1 cellular context compared by ENCODE assay signal in the genomic region with DNA sequence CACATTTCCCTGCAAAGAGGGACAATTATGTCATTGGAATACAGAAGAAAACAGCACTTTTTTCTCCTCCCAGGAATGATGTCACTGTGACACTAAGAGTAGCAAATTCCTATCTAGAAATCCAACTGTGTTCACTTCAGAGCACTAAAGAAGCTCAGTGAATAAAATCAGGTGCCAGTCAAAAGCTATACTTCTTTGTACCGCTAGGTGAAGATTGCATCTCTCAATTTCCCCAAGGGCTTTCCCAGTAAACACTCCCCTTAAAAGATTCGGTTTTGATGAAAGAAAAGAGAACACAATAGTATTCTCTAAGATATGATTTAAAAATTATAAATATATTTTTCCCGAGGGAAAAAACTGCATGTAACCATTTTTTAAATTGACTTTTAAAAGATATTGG.
TF ChIP-seq lines count a peak whose summit lies in the region.

No MANE protein-coding gene starts in this region.

TF ChIP-seq in neural cell, 6 proteins besides CTCF, POLR2A, EP300 and RAD21 (continued from another document):
- TF ChIP-seq, protein P1, sequence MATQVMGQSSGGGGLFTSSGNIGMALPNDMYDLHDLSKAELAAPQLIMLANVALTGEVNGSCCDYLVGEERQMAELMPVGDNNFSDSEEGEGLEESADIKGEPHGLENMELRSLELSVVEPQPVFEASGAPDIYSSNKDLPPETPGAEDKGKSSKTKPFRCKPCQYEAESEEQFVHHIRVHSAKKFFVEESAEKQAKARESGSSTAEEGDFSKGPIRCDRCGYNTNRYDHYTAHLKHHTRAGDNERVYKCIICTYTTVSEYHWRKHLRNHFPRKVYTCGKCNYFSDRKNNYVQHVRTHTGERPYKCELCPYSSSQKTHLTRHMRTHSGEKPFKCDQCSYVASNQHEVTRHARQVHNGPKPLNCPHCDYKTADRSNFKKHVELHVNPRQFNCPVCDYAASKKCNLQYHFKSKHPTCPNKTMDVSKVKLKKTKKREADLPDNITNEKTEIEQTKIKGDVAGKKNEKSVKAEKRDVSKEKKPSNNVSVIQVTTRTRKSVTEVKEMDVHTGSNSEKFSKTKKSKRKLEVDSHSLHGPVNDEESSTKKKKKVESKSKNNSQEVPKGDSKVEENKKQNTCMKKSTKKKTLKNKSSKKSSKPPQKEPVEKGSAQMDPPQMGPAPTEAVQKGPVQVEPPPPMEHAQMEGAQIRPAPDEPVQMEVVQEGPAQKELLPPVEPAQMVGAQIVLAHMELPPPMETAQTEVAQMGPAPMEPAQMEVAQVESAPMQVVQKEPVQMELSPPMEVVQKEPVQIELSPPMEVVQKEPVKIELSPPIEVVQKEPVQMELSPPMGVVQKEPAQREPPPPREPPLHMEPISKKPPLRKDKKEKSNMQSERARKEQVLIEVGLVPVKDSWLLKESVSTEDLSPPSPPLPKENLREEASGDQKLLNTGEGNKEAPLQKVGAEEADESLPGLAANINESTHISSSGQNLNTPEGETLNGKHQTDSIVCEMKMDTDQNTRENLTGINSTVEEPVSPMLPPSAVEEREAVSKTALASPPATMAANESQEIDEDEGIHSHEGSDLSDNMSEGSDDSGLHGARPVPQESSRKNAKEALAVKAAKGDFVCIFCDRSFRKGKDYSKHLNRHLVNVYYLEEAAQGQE (IDR thresholded peaks at IDR 0.05; ENCODE audit: borderline replicate concordance): no peak
- TF ChIP-seq SMC3 (conservative IDR thresholded peaks at IDR 0.05; ENCODE audit: poor library complexity): no peak
- TF ChIP-seq EZH2 (IDR thresholded peaks at IDR 0.05; ENCODE audit: borderline replicate concordance, insufficient read depth, low read length, poor library complexity, severe bottlenecking): no peak
- TF ChIP-seq MXI1 (conservative IDR thresholded peaks at IDR 0.05; ENCODE audit: poor library complexity, severe bottlenecking): no peak
- TF ChIP-seq TAF1 (IDR thresholded peaks at IDR 0.05; ENCODE audit: low read depth): no peak
